Comparison of ENCODE assay signal across 8 cellular contexts in genomic region chr5:170791325-170791954, GRCh38. TPM values are rescaled to one million over a fixed set of nuclear protein-coding genes. Genes with fewer than 3 reads are reported as not detected.
DNase-seq lines count a peak whose midpoint lies in the region; ATAC-seq and TF ChIP-seq lines count a peak whose summit lies in the region.

No MANE protein-coding gene starts in this region.

- H3K79me2 ChIP-seq in GM23338 (replicated peaks; ENCODE audit: insufficient read depth), result no peaks in the 10 kb centered on the region

- intact Hi-C loops in left ventricle myocardium inferior (cut with micrococcal nuclease) (loop anchor here (5.0 to 10.0 kb wide), 2 partner anchors 49 to 147 kb away; no protein-coding TSS in a partner anchor), sigmoid colon (cut with DNase I) (loop anchor here (1.0 kb wide), 1 partner anchor 47 kb away; no protein-coding TSS in a partner anchor)

- no peaks in the 10 kb centered on the region for H3K36me3 Mint-ChIP-seq in GM23338 (ENCODE audit: low read depth)

- peaks cover 25% of the 10 kb centered on the region for H3K4me1 Mint-ChIP-seq in GM23338

- H2AFZ ChIP-seq in GM23338, result peak overlapping the region; percentile 64; the same call in 1 of the 2 replicates

- no peak for TF ChIP-seq EP300 in sigmoid colon (IDR thresholded peaks at IDR 0.05)

- H3K4me3 ChIP-seq in GM23338 (no peak overlapping the region), left ventricle myocardium inferior (no peak overlapping the region), sigmoid colon (no peak overlapping the region)

- H3K27ac Mint-ChIP-seq in GM23338, result no peak overlapping the region

- H4K20me1 ChIP-seq in GM23338 (replicated peaks; ENCODE audit: insufficient read depth), result no peaks in the 10 kb centered on the region

- 38 to 42% methylated on average over 7 of the region's 7 CpGs for WGBS in sigmoid colon, 2 donors

- H3K27ac ChIP-seq in GM23338 (ENCODE audit: low read depth), result no peak overlapping the region
- H3K27ac ChIP-seq in left ventricle myocardium inferior (replicated peaks), result peak overlapping the region; percentile 52
- H3K27ac ChIP-seq in sigmoid colon, result no peak overlapping the region

- no peak overlapping the region for H3K4me2 ChIP-seq in GM23338

- H3K4me1 ChIP-seq in GM23338 (ENCODE audit: insufficient read depth), result no peaks in the 10 kb centered on the region; the same call in 1 of the 2 replicates
- H3K4me1 ChIP-seq in left ventricle myocardium inferior, result peaks cover 53% of the 10 kb centered on the region
- H3K4me1 ChIP-seq in sigmoid colon, result peaks cover 0 to 4% (median 0%) of the 10 kb centered on the region in 4 donors

- no peaks in the 10 kb centered on the region; the same call in 1 of the 2 replicates for H3K27me3 ChIP-seq in GM23338 (ENCODE audit: insufficient read depth)
- H3K27me3 ChIP-seq in left ventricle myocardium inferior (ENCODE audit: low read depth), result no peaks in the 10 kb centered on the region
- no peaks in the 10 kb centered on the region for H3K27me3 ChIP-seq in sigmoid colon

- no peaks in the 10 kb centered on the region for H3K36me3 ChIP-seq in GM23338 (ENCODE audit: insufficient read depth)
- H3K36me3 ChIP-seq in left ventricle myocardium inferior, result no peaks in the 10 kb centered on the region
- H3K36me3 ChIP-seq in sigmoid colon, result no peaks in the 10 kb centered on the region

- H3F3A ChIP-seq in GM23338 (replicated peaks; ENCODE audit: low read depth), result no peaks in the 10 kb centered on the region

- peaks cover 5% of the 10 kb centered on the region for H3K27me3 Mint-ChIP-seq in GM23338 (ENCODE audit: insufficient read depth, low read depth, poor library complexity)

- DNase-seq in ELF-1 (ENCODE audit: low read depth, low spot score), result peak; percentile 81
- DNase-seq in GM23338 (ENCODE audit: low spot score), result peak; percentile 93
- peak; percentile 17 for DNase-seq in NCI-H2107 treated with DMSO at 0.1 percent for 48 hours (lab: John Stamatoyannopoulos, UW; ENCODE audit: unreplicated experiment)
- DNase-seq in amniotic stem cell (lab: John Stamatoyannopoulos, UW), result peak; percentile 59
- peak; percentile 54 for DNase-seq in left ventricle myocardium inferior
- no peak for DNase-seq in sigmoid colon
- no peak for DNase-seq in central memory CD4-positive, alpha-beta T cell

- H3K9me3 Mint-ChIP-seq in GM23338, result no peaks in the 10 kb centered on the region

- no peak for TF ChIP-seq POLR2A in sigmoid colon (IDR thresholded peaks at IDR 0.05)

- H3K4me3 Mint-ChIP-seq in GM23338, result no peak overlapping the region

- peak; percentile 95 to 97 for TF ChIP-seq CTCF in GM23338 (conservative IDR thresholded peaks at IDR 0.05; ENCODE audit: low read depth in 2 of 2)
- TF ChIP-seq CTCF in left ventricle myocardium inferior (IDR thresholded peaks at IDR 0.05; ENCODE audit: borderline replicate concordance), result peak; percentile 77
- peak; percentile 27 to 62 (median 53) for TF ChIP-seq CTCF in sigmoid colon (IDR thresholded peaks at IDR 0.05)

- ATAC-seq in GM23338, result peak; percentile 97
- ATAC-seq in GM21528 (IDR thresholded peaks at IDR 0.05; ENCODE audit: low FRiP score, unreplicated experiment), result no peak

- peaks cover 7% of the 10 kb centered on the region; the same call in 1 of the 2 replicates for H3K9me2 ChIP-seq in GM23338 (ENCODE audit: insufficient read depth)

- H3K9me3 ChIP-seq in left ventricle myocardium inferior (replicated peaks) (no peaks in the 10 kb centered on the region), sigmoid colon (no peaks in the 10 kb centered on the region)

TF ChIP-seq in GM23338, 12 proteins besides CTCF, POLR2A, EP300 and RAD21:
- TF ChIP-seq CREB1 (CRISPR knock-in tag; IDR thresholded peaks at IDR 0.05; ENCODE audit: low read depth), result no peak
- TF ChIP-seq POLR2AphosphoS5 (IDR thresholded peaks at IDR 0.05; ENCODE audit: low read depth), result no peak
- TF ChIP-seq ZNF462 (CRISPR knock-in tag; IDR thresholded peaks at IDR 0.05), result no peak
- no peak for TF ChIP-seq JUNB (IDR thresholded peaks at IDR 0.05; ENCODE audit: unreplicated experiment)
- TF ChIP-seq STAT1 (IDR thresholded peaks at IDR 0.05; ENCODE audit: unreplicated experiment), result no peak

RNA-seq across cellular contexts. Expression of gene GABRP, which starts 7.9 kb away (rescaled TPM):
- total RNA-seq in GM23338 (2014; rRNA removed; shearing (Covaris generic)), result 3.0 and 3.6 TPM in 2 replicates
- 6.2 and 6.3 TPM in 2 replicates for polyA plus RNA-seq in GM23338 (2016; fragmentation: Nextera tagmentation; extraction: Ambion mirVana)
- total RNA-seq in left ventricle myocardium inferior, result 0.49 TPM
- not detected for total RNA-seq in sigmoid colon
- 1 to 10 TPM in 1 of 3 donors, not detected in 2; 1.8 TPM for polyA plus RNA-seq in sigmoid colon

Comparison
In these comparisons a context has a peak if more than half of its experiments do, and no peak if none do; other contexts are left out.
1. DNase-seq: peak in ELF-1 (single experiment), GM23338 (single experiment), NCI-H2107 treated with DMSO at 0.1 percent for 48 hours (single experiment), amniotic stem cell (single experiment) and left ventricle myocardium inferior (single experiment); none in sigmoid colon (single experiment) and central memory CD4-positive, alpha-beta T cell (single experiment).
2. Peak in every context shown above with its lines, with median percentiles within 50 percentile points of each other: CTCF ChIP-seq.